ENCODE assay signal across 19 cellular contexts in the genomic region with DNA sequence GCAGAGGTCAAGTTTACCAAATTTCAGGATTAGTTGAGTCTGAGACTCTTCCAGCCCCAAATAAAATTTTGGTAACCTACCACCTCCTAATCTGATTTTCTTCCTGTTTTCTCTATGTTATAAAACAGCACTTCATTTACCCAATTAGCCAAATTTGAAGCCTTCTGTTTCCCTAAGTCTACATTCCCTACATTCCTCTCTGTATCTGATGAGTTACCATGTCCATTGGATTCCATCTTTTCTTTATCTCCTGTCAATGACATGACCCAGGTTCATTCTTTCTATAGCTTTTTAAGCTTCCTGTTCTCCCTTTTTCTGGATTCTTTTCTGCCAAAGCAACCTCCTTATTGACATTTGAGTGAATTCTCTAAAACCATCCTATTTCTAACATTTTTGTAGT.
DNase-seq lines count a peak whose midpoint lies in the region; ATAC-seq and TF ChIP-seq lines count a peak whose summit lies in the region.
"Had no signal": no experiment of that assay in that cellular context is flagged by ENCODE, and none has a peak within 500 bp of the region (broad histone marks: within the 10 kb centered on the region; RNA-seq: fewer than 3 reads in every experiment).

No MANE protein-coding gene starts in this region.

- H3K14ac ChIP-seq in mesenchymal stem cell (ENCODE audit: low read length in 2 of 2), result no peak overlapping the region

- H3K27ac ChIP-seq in heart left ventricle, result peak overlapping the region in 7 of 12 donors; percentile 38 to 65 (median 62)
- H3K27ac ChIP-seq in mesenchymal stem cell (ENCODE audit: low read length, poor library complexity, severe bottlenecking), result no peak overlapping the region
- H3K27ac ChIP-seq in stomach, result peak overlapping the region in 4 of 5 donors; percentile 14 to 71 (median 46)
- H3K27ac ChIP-seq in WERI-Rb-1, result no peak overlapping the region
- H3K27ac ChIP-seq: esophagus muscularis mucosa, thyroid gland had no signal

- ATAC-seq in heart left ventricle, result no peak
- no peak for ATAC-seq in SK-N-SH treated with all-trans-retinoic acid at 6 μM for 48 hours
- no peak for ATAC-seq in GM18520 (IDR thresholded peaks at IDR 0.05; ENCODE audit: unreplicated experiment)
- ATAC-seq: natural killer cell had no signal

- peak overlapping the region; percentile 13 for H3K9ac ChIP-seq in mesenchymal stem cell (ENCODE audit: low read length)

- H4K8ac ChIP-seq in mesenchymal stem cell (ENCODE audit: low read length), result no peak overlapping the region

- H3K18ac ChIP-seq in mesenchymal stem cell (ENCODE audit: low read depth in 1 of 2, low read length in 2 of 2), result no peak overlapping the region

- H4K91ac ChIP-seq in mesenchymal stem cell (ENCODE audit: low read length), result no peak overlapping the region

- H2BK12ac ChIP-seq in mesenchymal stem cell (ENCODE audit: low read length in 2 of 2), result no peak overlapping the region

- H2BK120ac ChIP-seq in mesenchymal stem cell (ENCODE audit: low read depth, low read length), result no peak overlapping the region

- TF ChIP-seq POLR2A in heart left ventricle (IDR thresholded peaks at IDR 0.05), result no peak
- TF ChIP-seq POLR2A in stomach (IDR thresholded peaks at IDR 0.05), result no peak

- H3K23ac ChIP-seq in mesenchymal stem cell (ENCODE audit: low read length in 2 of 2), result no peak overlapping the region

- no peak overlapping the region for H2AFZ ChIP-seq in mesenchymal stem cell (ENCODE audit: low read depth, low read length)

- H3K4me3 ChIP-seq in heart left ventricle, result no peak overlapping the region
- no peak overlapping the region for H3K4me3 ChIP-seq in mesenchymal stem cell (ENCODE audit: insufficient read depth in 1 of 2, low read depth in 1 of 2, low read length in 2 of 2)
- H3K4me3 ChIP-seq in stomach, result no peak overlapping the region
- H3K4me3 ChIP-seq in WERI-Rb-1 (ENCODE audit: low read depth, low read length), result no peak overlapping the region
- H3K4me3 ChIP-seq: dorsolateral prefrontal cortex, esophagus muscularis mucosa, lung, thyroid gland had no signal

- no peak overlapping the region for H2AK5ac ChIP-seq in mesenchymal stem cell (ENCODE audit: low read length, severe bottlenecking)

- H3K27me3 ChIP-seq in heart left ventricle, result no peaks in the 10 kb centered on the region
- no peaks in the 10 kb centered on the region for H3K27me3 ChIP-seq in mesenchymal stem cell (ENCODE audit: control insufficient read depth in 1 of 2, insufficient read depth in 1 of 2, low read length in 2 of 2)
- no peaks in the 10 kb centered on the region for H3K27me3 ChIP-seq in stomach
- H3K27me3 ChIP-seq in WERI-Rb-1 (ENCODE audit: insufficient read depth, low read depth, severe bottlenecking), result no peaks in the 10 kb centered on the region
- H3K27me3 ChIP-seq: dorsolateral prefrontal cortex, esophagus muscularis mucosa, thyroid gland had no signal

- H3K36me3 ChIP-seq in heart left ventricle, result no peaks in the 10 kb centered on the region
- H3K36me3 ChIP-seq in mesenchymal stem cell (ENCODE audit: control insufficient read depth in 1 of 2, insufficient read depth in 2 of 2, low read depth in 1 of 2, low read length in 2 of 2), result no peaks in the 10 kb centered on the region
- no peaks in the 10 kb centered on the region for H3K36me3 ChIP-seq in stomach
- no peaks in the 10 kb centered on the region for H3K36me3 ChIP-seq in WERI-Rb-1
- H3K36me3 ChIP-seq: esophagus muscularis mucosa, thyroid gland had no signal

- intact Hi-C loops in heart left ventricle (cut with DNase I) (loop anchor here in 1 of 10 donors (5.0 kb wide), 1 partner anchor 38 kb away; no protein-coding TSS in a partner anchor), cardiac septum (cut with DNase I) (loop anchor here (5.0 kb wide), 1 partner anchor 38 kb away; no protein-coding TSS in a partner anchor), stomach (cut with DNase I; ENCODE audit: low total_unique reads) (no loop called here)

- H3K4me1 ChIP-seq in heart left ventricle, result peaks cover 0 to 67% (median 37%) of the 10 kb centered on the region in 12 donors
- H3K4me1 ChIP-seq in mesenchymal stem cell (ENCODE audit: control insufficient read depth, insufficient read depth, low read depth, low read length), result peaks cover 4% of the 10 kb centered on the region
- peaks cover 15 to 60% (median 52%) of the 10 kb centered on the region in 4 donors for H3K4me1 ChIP-seq in stomach

- TF ChIP-seq EP300 in stomach (IDR thresholded peaks at IDR 0.05), result no peak

- H3K9me3 ChIP-seq in heart left ventricle, result no peaks in the 10 kb centered on the region
- H3K9me3 ChIP-seq in mesenchymal stem cell (ENCODE audit: control insufficient read depth, low read length), result no peaks in the 10 kb centered on the region
- H3K9me3 ChIP-seq in stomach, result no peaks in the 10 kb centered on the region
- no peaks in the 10 kb centered on the region for H3K9me3 ChIP-seq in WERI-Rb-1 (ENCODE audit: severe bottlenecking)
- H3K9me3 ChIP-seq: esophagus muscularis mucosa, thyroid gland had no signal

- no peak overlapping the region for H3K4ac ChIP-seq in mesenchymal stem cell (ENCODE audit: low read depth in 1 of 2, low read length in 2 of 2)

- no peak overlapping the region for H3K4me2 ChIP-seq in mesenchymal stem cell (ENCODE audit: low read length, poor library complexity, severe bottlenecking)

- peaks cover 13% of the 10 kb centered on the region for H3K79me1 ChIP-seq in mesenchymal stem cell (replicated peaks; ENCODE audit: low read length, poor library complexity, severe bottlenecking)

- H2BK15ac ChIP-seq in mesenchymal stem cell (ENCODE audit: low read depth, poor library complexity, severe bottlenecking), result no peak overlapping the region

- TF ChIP-seq CTCF in heart left ventricle (IDR thresholded peaks at IDR 0.05), result no peak
- TF ChIP-seq CTCF in stomach (IDR thresholded peaks at IDR 0.05), result no peak
- TF ChIP-seq CTCF in WERI-Rb-1 (IDR thresholded peaks at IDR 0.05; ENCODE audit: low read depth, low read length), result no peak

- no peak for DNase-seq in heart left ventricle
- DNase-seq in cardiac septum (ENCODE audit: low spot score), result no peak
- DNase-seq in mesenchymal stem cell, result no peak
- DNase-seq in stomach, result no peak
- no peak for DNase-seq in hippocampal formation (lab: John Stamatoyannopoulos, UW)
- no peak for DNase-seq in WERI-Rb-1
- DNase-seq: DMS79, dorsolateral prefrontal cortex, glutamatergic neuron, MV-4-11, natural killer cell, NCI-H526, SIG-M5, T-helper 2 cell, thyroid gland had no signal

- no peak overlapping the region for H2BK5ac ChIP-seq in mesenchymal stem cell (ENCODE audit: low read depth, low read length, poor library complexity, severe bottlenecking)

TF ChIP-seq in SK-N-SH treated with all-trans-retinoic acid at 6 μM for 48 hours, 23 proteins besides CTCF, POLR2A, EP300 and RAD21:
- TF ChIP-seq TOX (CRISPR knock-in tag; IDR thresholded peaks at IDR 0.05; ENCODE audit: borderline replicate concordance), result no peak
- TF ChIP-seq ESRRG (CRISPR knock-in tag; IDR thresholded peaks at IDR 0.05), result no peak
- no peak for TF ChIP-seq BACH2 (CRISPR knock-in tag; IDR thresholded peaks at IDR 0.05; ENCODE audit: borderline replicate concordance)
- TF ChIP-seq, protein P1, sequence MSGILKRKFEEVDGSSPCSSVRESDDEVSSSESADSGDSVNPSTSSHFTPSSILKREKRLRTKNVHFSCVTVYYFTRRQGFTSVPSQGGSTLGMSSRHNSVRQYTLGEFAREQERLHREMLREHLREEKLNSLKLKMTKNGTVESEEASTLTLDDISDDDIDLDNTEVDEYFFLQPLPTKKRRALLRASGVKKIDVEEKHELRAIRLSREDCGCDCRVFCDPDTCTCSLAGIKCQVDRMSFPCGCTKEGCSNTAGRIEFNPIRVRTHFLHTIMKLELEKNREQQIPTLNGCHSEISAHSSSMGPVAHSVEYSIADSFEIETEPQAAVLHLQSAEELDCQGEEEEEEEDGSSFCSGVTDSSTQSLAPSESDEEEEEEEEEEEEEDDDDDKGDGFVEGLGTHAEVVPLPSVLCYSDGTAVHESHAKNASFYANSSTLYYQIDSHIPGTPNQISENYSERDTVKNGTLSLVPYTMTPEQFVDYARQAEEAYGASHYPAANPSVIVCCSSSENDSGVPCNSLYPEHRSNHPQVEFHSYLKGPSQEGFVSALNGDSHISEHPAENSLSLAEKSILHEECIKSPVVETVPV (CRISPR knock-in tag; IDR thresholded peaks at IDR 0.05), result no peak
- TF ChIP-seq ISL1 (CRISPR knock-in tag; IDR thresholded peaks at IDR 0.05), result peak; percentile 80
- no peak for TF ChIP-seq ZFP30 (CRISPR knock-in tag; IDR thresholded peaks at IDR 0.05)
- TF ChIP-seq, protein P2, sequence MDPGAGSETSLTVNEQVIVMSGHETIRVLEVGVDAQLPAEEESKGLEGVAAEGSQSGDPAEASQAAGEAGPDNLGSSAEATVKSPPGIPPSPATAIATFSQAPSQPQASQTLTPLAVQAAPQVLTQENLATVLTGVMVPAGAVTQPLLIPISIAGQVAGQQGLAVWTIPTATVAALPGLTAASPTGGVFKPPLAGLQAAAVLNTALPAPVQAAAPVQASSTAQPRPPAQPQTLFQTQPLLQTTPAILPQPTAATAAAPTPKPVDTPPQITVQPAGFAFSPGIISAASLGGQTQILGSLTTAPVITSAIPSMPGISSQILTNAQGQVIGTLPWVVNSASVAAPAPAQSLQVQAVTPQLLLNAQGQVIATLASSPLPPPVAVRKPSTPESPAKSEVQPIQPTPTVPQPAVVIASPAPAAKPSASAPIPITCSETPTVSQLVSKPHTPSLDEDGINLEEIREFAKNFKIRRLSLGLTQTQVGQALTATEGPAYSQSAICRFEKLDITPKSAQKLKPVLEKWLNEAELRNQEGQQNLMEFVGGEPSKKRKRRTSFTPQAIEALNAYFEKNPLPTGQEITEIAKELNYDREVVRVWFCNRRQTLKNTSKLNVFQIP (CRISPR knock-in tag; IDR thresholded peaks at IDR 0.05; ENCODE audit: borderline replicate concordance, low read depth), result peak; percentile 18; the same call in 1 of the 2 replicates
- TF ChIP-seq ZNF565 (CRISPR knock-in tag; conservative IDR thresholded peaks at IDR 0.05; ENCODE audit: low read depth), result no peak
- TF ChIP-seq, protein P3, sequence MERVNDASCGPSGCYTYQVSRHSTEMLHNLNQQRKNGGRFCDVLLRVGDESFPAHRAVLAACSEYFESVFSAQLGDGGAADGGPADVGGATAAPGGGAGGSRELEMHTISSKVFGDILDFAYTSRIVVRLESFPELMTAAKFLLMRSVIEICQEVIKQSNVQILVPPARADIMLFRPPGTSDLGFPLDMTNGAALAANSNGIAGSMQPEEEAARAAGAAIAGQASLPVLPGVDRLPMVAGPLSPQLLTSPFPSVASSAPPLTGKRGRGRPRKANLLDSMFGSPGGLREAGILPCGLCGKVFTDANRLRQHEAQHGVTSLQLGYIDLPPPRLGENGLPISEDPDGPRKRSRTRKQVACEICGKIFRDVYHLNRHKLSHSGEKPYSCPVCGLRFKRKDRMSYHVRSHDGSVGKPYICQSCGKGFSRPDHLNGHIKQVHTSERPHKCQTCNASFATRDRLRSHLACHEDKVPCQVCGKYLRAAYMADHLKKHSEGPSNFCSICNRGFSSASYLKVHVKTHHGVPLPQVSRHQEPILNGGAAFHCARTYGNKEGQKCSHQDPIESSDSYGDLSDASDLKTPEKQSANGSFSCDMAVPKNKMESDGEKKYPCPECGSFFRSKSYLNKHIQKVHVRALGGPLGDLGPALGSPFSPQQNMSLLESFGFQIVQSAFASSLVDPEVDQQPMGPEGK (CRISPR knock-in tag; IDR thresholded peaks at IDR 0.05; ENCODE audit: borderline replicate concordance), result no peak
TF ChIP-seq in SK-N-SH treated with all-trans-retinoic acid at 6 μM for 48 hours: peak in this region for 2.

Comparison
In these comparisons a context has a peak if more than half of its experiments do, and no peak if none do; other contexts are left out.
1. H3K27ac ChIP-seq: peak in heart left ventricle (7 of 12) and stomach (4 of 5); none in mesenchymal stem cell (single experiment) and WERI-Rb-1 (single experiment).